Comparison of ENCODE assay signal across 8 cellular contexts in the genomic region with DNA sequence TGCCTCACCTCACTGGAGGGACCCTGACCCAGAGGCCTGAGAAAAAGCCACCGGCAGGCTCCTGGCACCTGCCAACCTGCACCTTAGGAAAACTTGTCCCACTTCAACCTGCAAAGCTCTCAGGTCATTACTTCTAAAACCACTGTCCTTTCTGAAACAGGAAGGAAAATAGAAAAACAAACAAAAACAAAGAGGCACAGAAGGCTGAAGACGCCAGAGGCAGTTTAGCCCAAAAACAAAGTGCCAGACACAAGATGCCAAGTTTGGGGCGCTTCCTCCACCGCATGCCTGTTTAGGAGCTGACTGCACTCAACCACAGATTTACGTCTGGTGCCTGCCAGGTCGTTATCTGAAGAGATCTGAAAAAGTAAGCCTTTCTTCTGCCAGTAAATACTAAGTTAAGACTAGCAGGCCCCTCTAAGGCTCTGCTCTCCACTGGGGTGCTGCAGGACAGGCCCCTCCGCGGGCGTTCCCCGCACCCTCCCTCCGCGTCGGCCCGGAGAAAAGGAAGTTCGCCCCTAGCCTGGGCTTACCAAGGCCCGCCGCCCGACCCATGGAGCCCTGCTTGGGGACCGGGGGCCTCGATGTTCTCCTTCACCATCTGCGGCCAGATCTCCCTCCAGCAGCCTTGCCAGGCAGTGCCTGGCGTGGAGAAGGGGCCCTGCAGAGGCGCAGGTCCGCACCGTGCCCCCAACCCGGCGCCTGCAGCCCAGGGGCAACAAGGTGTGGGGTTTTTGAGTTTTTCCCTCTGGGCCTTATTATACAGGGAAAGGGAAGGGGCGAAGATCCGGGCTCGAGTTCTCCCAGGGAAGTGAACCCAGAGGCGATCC. TPM values are rescaled to one million over a fixed set of nuclear protein-coding genes. Genes with fewer than 3 reads are reported as not detected.
DNase-seq lines count a peak whose midpoint lies in the region; ATAC-seq and TF ChIP-seq lines count a peak whose summit lies in the region.

No MANE protein-coding gene starts in this region.

- peak overlapping the region; percentile 70 for H3K4me3 ChIP-seq in psoas muscle

- ATAC-seq in GM18502 (IDR thresholded peaks at IDR 0.05; ENCODE audit: poor library complexity, unreplicated experiment) = peak; percentile 37
- ATAC-seq in HG02938 (IDR thresholded peaks at IDR 0.05; ENCODE audit: unreplicated experiment) = peak; percentile 20
- peak; percentile 52 for ATAC-seq in activated CD8-positive, alpha-beta T cell treated with anti-CD3 and anti-CD28 coated beads, Interleukin-2, amount 10 ng/mL, durations not matched to agents 7 days and 5 days
- peak; percentile 30 for ATAC-seq in foreskin keratinocyte
- peak in 3 of 4 donors; percentile 15 to 37 (median 17) for ATAC-seq in psoas muscle

- POLR2A ChIA-PET in activated CD8-positive, alpha-beta T cell treated with anti-CD3 and anti-CD28 coated beads, Interleukin-2, amount 10 ng/mL, durations not matched to agents 7 days and 5 days (lab: Charles Lee) = no interaction called here

- H3K4me1 ChIP-seq in foreskin keratinocyte (no peaks in the 10 kb centered on the region), psoas muscle (peaks cover 13% of the 10 kb centered on the region)

- TF ChIP-seq CTCF in foreskin keratinocyte (conservative IDR thresholded peaks at IDR 0.05) (no peak), psoas muscle (IDR thresholded peaks at IDR 0.05) (no peak)

- peak overlapping the region; percentile 80 for H3K27ac Mint-ChIP-seq in activated CD8-positive, alpha-beta T cell treated with anti-CD3 and anti-CD28 coated beads, Interleukin-2, amount 10 ng/mL, durations not matched to agents 7 days and 5 days

- 5 to 28% (median 11%) methylated on average over 19 to 31 of the region's 31 CpGs for WGBS in psoas muscle, 3 donors

- CTCF ChIA-PET in activated CD8-positive, alpha-beta T cell treated with anti-CD3 and anti-CD28 coated beads, Interleukin-2, amount 10 ng/mL, durations not matched to agents 7 days and 5 days (lab: Charles Lee) = interaction anchor here (1.6 to 1.9 kb wide), 2 partner anchors 70 to 152 kb away, joined by 5 to 10 read pairs; partner anchors contain the start of gene LPCAT4

- peak; percentile 35 for DNase-seq in activated CD8-positive, alpha-beta T cell treated with anti-CD3 and anti-CD28 coated beads, Interleukin-2, amount 10 ng/mL, durations not matched to agents 7 days and 5 days
- DNase-seq in foreskin keratinocyte (peak; percentile 0), psoas muscle (no peak), dedifferentiated amniotic fluid mesenchymal stem cell (ENCODE audit: extremely low spot score) (no peak), NOMO-1 treated with DMSO at 0.1 percent for 48 hours (lab: John Stamatoyannopoulos, UW; ENCODE audit: unreplicated experiment) (no peak), GM19238 (ENCODE audit: insufficient read length, low spot score) (no peak)

- peaks cover 6% of the 10 kb centered on the region for H3K27me3 Mint-ChIP-seq in activated CD8-positive, alpha-beta T cell treated with anti-CD3 and anti-CD28 coated beads, Interleukin-2, amount 10 ng/mL, durations not matched to agents 7 days and 5 days (ENCODE audit: low read depth)

- H3K27me3 ChIP-seq in foreskin keratinocyte (peaks cover 3% of the 10 kb centered on the region), psoas muscle (ENCODE audit: insufficient read depth in 3 of 3, low read length in 2 of 3) (no peaks in the 10 kb centered on the region)

- peak overlapping the region; percentile 84 for H3K4me3 Mint-ChIP-seq in activated CD8-positive, alpha-beta T cell treated with anti-CD3 and anti-CD28 coated beads, Interleukin-2, amount 10 ng/mL, durations not matched to agents 7 days and 5 days

- peaks cover 33% of the 10 kb centered on the region for H3K36me3 Mint-ChIP-seq in activated CD8-positive, alpha-beta T cell treated with anti-CD3 and anti-CD28 coated beads, Interleukin-2, amount 10 ng/mL, durations not matched to agents 7 days and 5 days (ENCODE audit: low read depth)

- H3K4me1 Mint-ChIP-seq in activated CD8-positive, alpha-beta T cell treated with anti-CD3 and anti-CD28 coated beads, Interleukin-2, amount 10 ng/mL, durations not matched to agents 7 days and 5 days (ENCODE audit: low read depth) = peaks cover 26% of the 10 kb centered on the region

- H3K36me3 ChIP-seq in psoas muscle (ENCODE audit: insufficient read depth in 1 of 2, low read depth in 1 of 2) = peaks cover 0 to 3% of the 10 kb centered on the region in 2 donors

- H3K27ac ChIP-seq in foreskin keratinocyte = no peak overlapping the region
- peak overlapping the region; percentile 60 for H3K27ac ChIP-seq in psoas muscle

- intact Hi-C loops in psoas muscle (cut with DNase I) = no loop called here

- no peaks in the 10 kb centered on the region for H3K9me3 ChIP-seq in psoas muscle

- no peaks in the 10 kb centered on the region for H3K9me3 Mint-ChIP-seq in activated CD8-positive, alpha-beta T cell treated with anti-CD3 and anti-CD28 coated beads, Interleukin-2, amount 10 ng/mL, durations not matched to agents 7 days and 5 days (ENCODE audit: insufficient read depth)

RNA-seq across cellular contexts. Expression of gene GOLGA8A, which starts 1.3 kb away (rescaled TPM):
- total RNA-seq in activated CD8-positive, alpha-beta T cell treated with anti-CD3 and anti-CD28 coated beads, Interleukin-2, amount 10 ng/mL, durations not matched to agents 7 days and 5 days = 100 to 1,000 TPM; 207 to 215 TPM
- total RNA-seq in foreskin keratinocyte (13.3 and 16.9 TPM in 2 replicates), psoas muscle (10 to 100 TPM in 1 of 4 donors, 1 to 10 TPM in 3; 5.3 to 17.8 (median 7.0) TPM)
- polyA plus RNA-seq in foreskin keratinocyte (3.2 and 4.4 TPM in 2 replicates), psoas muscle (10 to 100 TPM in 1 of 3 donors, 1 to 10 TPM in 2; 3.5 to 12.2 (median 6.8) TPM)

Comparison
In these comparisons a context has a peak if more than half of its experiments do, and no peak if none do; other contexts are left out.
1. DNase-seq: peak in activated CD8-positive, alpha-beta T cell treated with anti-CD3 and anti-CD28 coated beads, Interleukin-2, amount 10 ng/mL, durations not matched to agents 7 days and 5 days (single experiment) and foreskin keratinocyte (2 of 2); none in psoas muscle (0 of 2), dedifferentiated amniotic fluid mesenchymal stem cell (single experiment), NOMO-1 treated with DMSO at 0.1 percent for 48 hours (single experiment) and GM19238 (single experiment).
2. RNA of gene GOLGA8A, which starts 1.3 kb away (total RNA-seq): 207 to 215 TPM in activated CD8-positive, alpha-beta T cell treated with anti-CD3 and anti-CD28 coated beads, Interleukin-2, amount 10 ng/mL, durations not matched to agents 7 days and 5 days; 13.3 to 16.9 TPM in foreskin keratinocyte and 5.3 to 17.8 TPM in psoas muscle; every median in the first group is over 10 times any median in the second.
3. Peak in every context shown above with its lines, with median percentiles within 50 percentile points of each other: ATAC-seq.